Comparison of ENCODE assay signal across 12 cellular contexts in genomic region chr17:39626171-39626670, GRCh38. TPM values are rescaled to one million over a fixed set of nuclear protein-coding genes. Genes with fewer than 3 reads are reported as not detected.
DNase-seq lines count a peak whose midpoint lies in the region; ATAC-seq, FAIRE-seq and TF ChIP-seq lines count a peak whose summit lies in the region.
"Had no signal": no experiment of that assay in that cellular context is flagged by ENCODE, and none has a peak within 500 bp of the region (broad histone marks: within the 10 kb centered on the region; RNA-seq: fewer than 3 reads in every experiment).

No MANE protein-coding gene starts in this region.

- H3K27ac ChIP-seq in astrocyte (ENCODE audit: low read depth, low read length) (no peak overlapping the region), mesendoderm (ENCODE audit: low read depth, low read length) (no peak overlapping the region), upper lobe of left lung (no peak overlapping the region)
- H3K27ac ChIP-seq: left lung had no signal

- H3K9ac ChIP-seq in astrocyte (ENCODE audit: low read length) (no peak overlapping the region), mesendoderm (ENCODE audit: low read length) (no peak overlapping the region)

- H3K9me3 ChIP-seq in astrocyte (ENCODE audit: insufficient read depth, low read depth, low read length) (no peaks in the 10 kb centered on the region), upper lobe of left lung (no peaks in the 10 kb centered on the region)
- H3K9me3 ChIP-seq: left lung had no signal

- no peak for TF ChIP-seq POLR2A in upper lobe of left lung (IDR thresholded peaks at IDR 0.05)

- H3K27me3 ChIP-seq in astrocyte (ENCODE audit: insufficient read depth, low read length) (peaks cover 54% of the 10 kb centered on the region), mesendoderm (ENCODE audit: insufficient read depth, low read length, poor library complexity) (no peaks in the 10 kb centered on the region), upper lobe of left lung (peaks cover 4 to 17% (median 14%) of the 10 kb centered on the region in 4 donors)

- no peak overlapping the region for H3K18ac ChIP-seq in mesendoderm (ENCODE audit: low read length)

- no peak overlapping the region for H2AK5ac ChIP-seq in mesendoderm (ENCODE audit: low read length)

- no peak for ATAC-seq in natural killer cell treated with Interleukin-12 subunit alpha and Interleukin-12 subunit beta and Interleukin-15 and Interleukin-18, amount 100 ng/mL, for 72 hours
- ATAC-seq in natural killer cell = no peak
- ATAC-seq in upper lobe of left lung (ENCODE audit: low FRiP score in 2 of 2) = no peak
- no peak for ATAC-seq in HG03354 (IDR thresholded peaks at IDR 0.05; ENCODE audit: poor library complexity, severe bottlenecking, unreplicated experiment)
- no peak for ATAC-seq in HG02938 (IDR thresholded peaks at IDR 0.05; ENCODE audit: unreplicated experiment)
- ATAC-seq: left lung, Panc1 had no signal

- no peak overlapping the region for H2BK5ac ChIP-seq in mesendoderm (ENCODE audit: low read length)

- no CpG with 5 or more reads among the region's 15 CpGs for WGBS in mesendoderm (ENCODE audit: extremely low coverage, insufficient coverage, low lambda C conversion rate)
- 35 to 45% methylated on average over 15 of the region's 15 CpGs for WGBS in upper lobe of left lung, 2 donors

- H3K4me1 ChIP-seq in astrocyte (ENCODE audit: insufficient read depth, low read length) = peaks cover 8% of the 10 kb centered on the region
- H3K4me1 ChIP-seq in mesendoderm (ENCODE audit: control insufficient read depth, low read depth, low read length) = no peaks in the 10 kb centered on the region
- H3K4me1 ChIP-seq in upper lobe of left lung = peaks cover 11 to 48% (median 31%) of the 10 kb centered on the region in 4 donors

- H4K5ac ChIP-seq in mesendoderm (ENCODE audit: low read length) = no peak overlapping the region

- H4K20me1 ChIP-seq in astrocyte (ENCODE audit: insufficient read depth, low read length) = no peaks in the 10 kb centered on the region

- DNase-seq in natural killer cell treated with Interleukin-12 subunit alpha and Interleukin-12 subunit beta and Interleukin-15 and Interleukin-18, amount 100 ng/mL, for 72 hours (ENCODE audit: low spot score) = no peak
- DNase-seq in natural killer cell = no peak
- DNase-seq in astrocyte (ENCODE audit: low read depth) = no peak
- no peak for DNase-seq in mesendoderm
- no peak for DNase-seq in upper lobe of left lung
- no peak for DNase-seq in NOMO-1 (lab: John Stamatoyannopoulos, UW; ENCODE audit: unreplicated experiment in 2 of 2)
- DNase-seq: CD4-positive, CD25-positive, alpha-beta regulatory T cell; left lung had no signal

- intact Hi-C loops in natural killer cell (cut with micrococcal nuclease) = no loop called here

- H3K4ac ChIP-seq in mesendoderm (ENCODE audit: low read depth, low read length) = no peak overlapping the region

- H3K36me3 ChIP-seq in astrocyte (ENCODE audit: insufficient read depth, low read length) (no peaks in the 10 kb centered on the region), mesendoderm (ENCODE audit: control insufficient read depth, insufficient read depth, low read length) (no peaks in the 10 kb centered on the region), upper lobe of left lung (no peaks in the 10 kb centered on the region)
- H3K36me3 ChIP-seq: left lung had no signal

- H2AFZ ChIP-seq in astrocyte (ENCODE audit: low read depth, low read length) = no peak overlapping the region

- no peaks in the 10 kb centered on the region for H3K79me2 ChIP-seq in astrocyte (ENCODE audit: insufficient read depth, low read length)
- no peaks in the 10 kb centered on the region for H3K79me2 ChIP-seq in mesendoderm (ENCODE audit: control insufficient read depth, insufficient read depth, low read length)

- H4K8ac ChIP-seq in mesendoderm (ENCODE audit: low read depth, low read length) = no peak overlapping the region

- no peak for FAIRE-seq in astrocyte (lab: Jason Lieb, UNC)

- H3K4me2 ChIP-seq in astrocyte (ENCODE audit: low read length) (peak overlapping the region; percentile 77), mesendoderm (ENCODE audit: low read length) (no peak overlapping the region)

- H3K4me3 Mint-ChIP-seq in natural killer cell treated with Interleukin-12 subunit alpha and Interleukin-12 subunit beta and Interleukin-15 and Interleukin-18, amount 100 ng/mL, for 72 hours = peak overlapping the region; percentile 14
- H3K4me3 Mint-ChIP-seq in natural killer cell = no peak overlapping the region
- peak overlapping the region; percentile 77 for H3K4me3 Mint-ChIP-seq in astrocyte (ENCODE audit: unreplicated experiment)

- no peak overlapping the region for H3K23ac ChIP-seq in mesendoderm (ENCODE audit: low read length)

- H3K79me1 ChIP-seq in mesendoderm (ENCODE audit: low read length) = no peaks in the 10 kb centered on the region

- no peak overlapping the region for H2BK120ac ChIP-seq in mesendoderm (ENCODE audit: low read depth, low read length)

- no peak overlapping the region for H3K4me3 ChIP-seq in astrocyte (ENCODE audit: insufficient read depth, low read depth, low read length)
- H3K4me3 ChIP-seq in mesendoderm (ENCODE audit: low read length) = no peak overlapping the region
- H3K4me3 ChIP-seq in upper lobe of left lung = peak overlapping the region in 3 of 4 donors; percentile 43 to 53 (median 44)

- H3K56ac ChIP-seq in mesendoderm (ENCODE audit: low read length) = peak overlapping the region; percentile 81

- H3K27me3 Mint-ChIP-seq in natural killer cell treated with Interleukin-12 subunit alpha and Interleukin-12 subunit beta and Interleukin-15 and Interleukin-18, amount 100 ng/mL, for 72 hours = peaks cover 28 to 29% of the 10 kb centered on the region in 2 donors
- H3K27me3 Mint-ChIP-seq in natural killer cell (ENCODE audit: low read depth in 2 of 2) = peaks cover 10 to 30% of the 10 kb centered on the region in 2 donors
- peaks cover 70% of the 10 kb centered on the region for H3K27me3 Mint-ChIP-seq in astrocyte (ENCODE audit: low read depth, unreplicated experiment)

- H3K4me1 Mint-ChIP-seq in natural killer cell treated with Interleukin-12 subunit alpha and Interleukin-12 subunit beta and Interleukin-15 and Interleukin-18, amount 100 ng/mL, for 72 hours (ENCODE audit: low read depth in 2 of 2) = peaks cover 20 to 21% of the 10 kb centered on the region in 2 donors
- H3K4me1 Mint-ChIP-seq in natural killer cell (peaks cover 16 to 32% of the 10 kb centered on the region in 2 donors), astrocyte (ENCODE audit: low read depth, unreplicated experiment) (peaks cover 2% of the 10 kb centered on the region)

- no peaks in the 10 kb centered on the region for H3K9me3 Mint-ChIP-seq in natural killer cell treated with Interleukin-12 subunit alpha and Interleukin-12 subunit beta and Interleukin-15 and Interleukin-18, amount 100 ng/mL, for 72 hours
- H3K9me3 Mint-ChIP-seq in natural killer cell = no peaks in the 10 kb centered on the region
- H3K9me3 Mint-ChIP-seq in astrocyte (ENCODE audit: unreplicated experiment) = no peaks in the 10 kb centered on the region

- no peak for TF ChIP-seq EP300 in upper lobe of left lung (IDR thresholded peaks at IDR 0.05)

- H2BK15ac ChIP-seq in mesendoderm (replicated peaks; ENCODE audit: low read depth) = no peak overlapping the region

- TF ChIP-seq CTCF in natural killer cell (IDR thresholded peaks at IDR 0.05) (no peak), astrocyte (IDR thresholded peaks at IDR 0.05; ENCODE audit: insufficient read depth, low read depth, low read length) (no peak), upper lobe of left lung (IDR thresholded peaks at IDR 0.05) (no peak)

- H3K27ac Mint-ChIP-seq in natural killer cell treated with Interleukin-12 subunit alpha and Interleukin-12 subunit beta and Interleukin-15 and Interleukin-18, amount 100 ng/mL, for 72 hours = no peak overlapping the region
- no peak overlapping the region for H3K27ac Mint-ChIP-seq in natural killer cell
- no peak overlapping the region for H3K27ac Mint-ChIP-seq in astrocyte (ENCODE audit: unreplicated experiment)
- H3K27ac Mint-ChIP-seq: CD4-positive, CD25-positive, alpha-beta regulatory T cell had no signal

- no peaks in the 10 kb centered on the region for H3K36me3 Mint-ChIP-seq in natural killer cell treated with Interleukin-12 subunit alpha and Interleukin-12 subunit beta and Interleukin-15 and Interleukin-18, amount 100 ng/mL, for 72 hours
- no peaks in the 10 kb centered on the region for H3K36me3 Mint-ChIP-seq in natural killer cell
- no peaks in the 10 kb centered on the region for H3K36me3 Mint-ChIP-seq in astrocyte (ENCODE audit: low read depth, unreplicated experiment)
- H3K36me3 Mint-ChIP-seq: CD4-positive, CD25-positive, alpha-beta regulatory T cell had no signal

RNA-seq across cellular contexts. Expression of gene PPP1R1B, which starts 0.5 kb away (rescaled TPM):
- total RNA-seq in natural killer cell treated with Interleukin-12 subunit alpha and Interleukin-12 subunit beta and Interleukin-15 and Interleukin-18, amount 100 ng/mL, for 72 hours = not detected
- total RNA-seq in natural killer cell (not detected), astrocyte (0.26 and 0.39 TPM in 2 replicates), upper lobe of left lung (10 to 100 TPM; 10.9 to 22.4 (median 13.8) TPM)
- polyA plus RNA-seq in mesendoderm (2013, experiment 1 of 2) = 1.7 TPM
- 1.8 TPM for polyA plus RNA-seq in mesendoderm (2013, experiment 2 of 2)
- total RNA-seq: CD4-positive, CD25-positive, alpha-beta regulatory T cell had no signal
- polyA plus RNA-seq: CD4-positive, CD25-positive, alpha-beta regulatory T cell had no signal

RNA-seq across cellular contexts. Expression of gene STARD3, which starts 10.7 kb away (rescaled TPM):
- total RNA-seq in natural killer cell treated with Interleukin-12 subunit alpha and Interleukin-12 subunit beta and Interleukin-15 and Interleukin-18, amount 100 ng/mL, for 72 hours = 100 to 1,000 TPM in 1 of 2 donors, 10 to 100 TPM in 1; 97.9 to 139 TPM
- total RNA-seq in natural killer cell (100 to 1,000 TPM in 2 of 3 donors, 10 to 100 TPM in 1; 97.1 to 115 (median 105) TPM), astrocyte (51.2 and 62.1 TPM in 2 replicates), upper lobe of left lung (100 to 1,000 TPM in 2 of 6 donors, 10 to 100 TPM in 4; 27.5 to 315 (median 84.1) TPM)
- polyA plus RNA-seq in mesendoderm (2013, experiment 1 of 2) = 48.2 TPM
- 45.8 TPM for polyA plus RNA-seq in mesendoderm (2013, experiment 2 of 2)

RNA-seq across cellular contexts. Expression of gene NEUROD2, which starts 18.5 kb away (rescaled TPM):
- not detected for total RNA-seq in natural killer cell treated with Interleukin-12 subunit alpha and Interleukin-12 subunit beta and Interleukin-15 and Interleukin-18, amount 100 ng/mL, for 72 hours
- total RNA-seq in natural killer cell (not detected), astrocyte (not detected in 2 replicates), upper lobe of left lung (not detected)
- polyA plus RNA-seq in mesendoderm (2013, experiment 1 of 2) = 0.01 TPM
- 0.01 TPM for polyA plus RNA-seq in mesendoderm (2013, experiment 2 of 2)
- total RNA-seq: CD4-positive, CD25-positive, alpha-beta regulatory T cell; left lung; subcutaneous adipose tissue had no signal
- polyA plus RNA-seq: CD4-positive, CD25-positive, alpha-beta regulatory T cell had no signal

RNA-seq across cellular contexts. Expression of gene TCAP, which starts 38.9 kb away (rescaled TPM):
- total RNA-seq in natural killer cell treated with Interleukin-12 subunit alpha and Interleukin-12 subunit beta and Interleukin-15 and Interleukin-18, amount 100 ng/mL, for 72 hours = 1 to 10 TPM; 2.1 to 2.5 TPM
- total RNA-seq in natural killer cell = 1 to 10 TPM; 1.3 to 3.8 (median 2.4) TPM
- 0.98 and 1.4 TPM in 2 replicates for total RNA-seq in astrocyte
- 0.10 TPM for polyA plus RNA-seq in mesendoderm (2013, experiment 1 of 2)
- 0.08 TPM for polyA plus RNA-seq in mesendoderm (2013, experiment 2 of 2)
- 1 to 10 TPM in 5 of 6 donors, under 1 TPM in 1; 0.39 to 4.2 (median 2.5) TPM for total RNA-seq in upper lobe of left lung

RNA-seq across cellular contexts. Expression of gene PNMT, which starts 42.0 kb away (rescaled TPM):
- total RNA-seq in natural killer cell treated with Interleukin-12 subunit alpha and Interleukin-12 subunit beta and Interleukin-15 and Interleukin-18, amount 100 ng/mL, for 72 hours = not detected
- 1 to 10 TPM; 1.2 to 2.5 (median 2.2) TPM for total RNA-seq in natural killer cell
- total RNA-seq in astrocyte = 0.59 and 1.5 TPM in 2 replicates
- 0.81 TPM for polyA plus RNA-seq in mesendoderm (2013, experiment 1 of 2)
- 0.63 TPM for polyA plus RNA-seq in mesendoderm (2013, experiment 2 of 2)
- total RNA-seq in upper lobe of left lung = 10 to 100 TPM in 3 of 6 donors, 1 to 10 TPM in 3; 3.1 to 21.3 (median 7.0) TPM
- polyA plus RNA-seq: CD4-positive, CD25-positive, alpha-beta regulatory T cell had no signal

Comparison
In these comparisons a context has a peak if more than half of its experiments do, and no peak if none do; other contexts are left out.
1. H3K4me3 ChIP-seq: peak in upper lobe of left lung (3 of 4); none in astrocyte (single experiment) and mesendoderm (single experiment).